In genomic region chr22:41280065-41280464, GRCh38 we compare ENCODE assay signal across 1 cellular context.
TF ChIP-seq lines count a peak whose summit lies in the region.

No MANE protein-coding gene starts in this region.

TF ChIP-seq in GM23338, 12 proteins besides CTCF, POLR2A, EP300 and RAD21 (continued from another document):
- TF ChIP-seq ZNF462 (CRISPR knock-in tag; IDR thresholded peaks at IDR 0.05) (no peak), ZNF331 (CRISPR knock-in tag; IDR thresholded peaks at IDR 0.05; ENCODE audit: low read depth) (no peak)
